1 cellular context compared by ENCODE assay signal in the genomic region with DNA sequence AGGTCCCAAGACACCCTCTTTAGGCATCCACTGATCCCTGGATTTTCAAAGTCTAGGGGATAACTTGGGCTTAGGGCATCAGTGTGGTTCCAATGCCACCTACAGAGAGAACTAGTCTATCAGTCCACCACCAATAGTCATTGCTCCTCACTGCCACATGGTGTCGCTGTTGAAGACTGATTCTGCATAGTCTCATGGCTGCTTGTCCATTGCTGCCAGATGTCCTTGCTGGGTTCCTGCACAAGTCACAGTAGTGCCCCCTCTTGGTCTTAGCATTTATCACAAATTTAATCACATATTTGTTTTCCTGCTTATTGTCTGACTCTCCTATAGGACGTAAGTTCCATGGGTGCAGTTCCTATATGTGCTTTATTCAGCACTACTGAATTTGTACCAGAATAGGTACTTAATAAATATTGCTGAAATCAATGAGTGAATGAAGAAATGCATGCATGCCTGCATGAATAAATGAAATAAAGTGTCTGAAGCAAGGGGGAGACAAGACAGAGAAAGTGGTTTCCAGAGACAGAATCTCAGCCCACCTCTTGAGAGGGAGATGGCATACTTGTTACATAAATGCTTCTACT.
TF ChIP-seq lines count a peak whose summit lies in the region.

No MANE protein-coding gene starts in this region.

TF ChIP-seq in HEK293, 187 proteins besides CTCF, POLR2A, EP300 and RAD21 (continued from another document):
- TF ChIP-seq, protein P1, sequence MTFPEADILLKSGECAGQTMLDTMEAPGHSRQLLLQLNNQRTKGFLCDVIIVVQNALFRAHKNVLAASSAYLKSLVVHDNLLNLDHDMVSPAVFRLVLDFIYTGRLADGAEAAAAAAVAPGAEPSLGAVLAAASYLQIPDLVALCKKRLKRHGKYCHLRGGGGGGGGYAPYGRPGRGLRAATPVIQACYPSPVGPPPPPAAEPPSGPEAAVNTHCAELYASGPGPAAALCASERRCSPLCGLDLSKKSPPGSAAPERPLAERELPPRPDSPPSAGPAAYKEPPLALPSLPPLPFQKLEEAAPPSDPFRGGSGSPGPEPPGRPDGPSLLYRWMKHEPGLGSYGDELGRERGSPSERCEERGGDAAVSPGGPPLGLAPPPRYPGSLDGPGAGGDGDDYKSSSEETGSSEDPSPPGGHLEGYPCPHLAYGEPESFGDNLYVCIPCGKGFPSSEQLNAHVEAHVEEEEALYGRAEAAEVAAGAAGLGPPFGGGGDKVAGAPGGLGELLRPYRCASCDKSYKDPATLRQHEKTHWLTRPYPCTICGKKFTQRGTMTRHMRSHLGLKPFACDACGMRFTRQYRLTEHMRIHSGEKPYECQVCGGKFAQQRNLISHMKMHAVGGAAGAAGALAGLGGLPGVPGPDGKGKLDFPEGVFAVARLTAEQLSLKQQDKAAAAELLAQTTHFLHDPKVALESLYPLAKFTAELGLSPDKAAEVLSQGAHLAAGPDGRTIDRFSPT (tag by site-specific recombination; IDR thresholded peaks at IDR 0.05): no peak
- no peak for TF ChIP-seq ZBTB8A (tag by site-specific recombination; IDR thresholded peaks at IDR 0.05)
- TF ChIP-seq TRIM28 (IDR thresholded peaks at IDR 0.05; ENCODE audit: borderline replicate concordance, low read length): peak; percentile 96; the same call in 1 of the 2 replicates
- TF ChIP-seq ZNF311 (tag by site-specific recombination; IDR thresholded peaks at IDR 0.05; ENCODE audit: borderline replicate concordance): no peak
- TF ChIP-seq MEIS1 (CRISPR knock-in tag; IDR thresholded peaks at IDR 0.05; ENCODE audit: borderline replicate concordance): no peak
- TF ChIP-seq ZNF169 (tag by site-specific recombination; IDR thresholded peaks at IDR 0.05): no peak
- 0 out of 2 replicates have a peak, but pooled peaks have one; percentile 37 for TF ChIP-seq YY1 (tag by site-specific recombination; IDR thresholded peaks at IDR 0.05)
- no peak for TF ChIP-seq ZNF544 (tag by site-specific recombination; IDR thresholded peaks at IDR 0.05)
- TF ChIP-seq, protein P2, sequence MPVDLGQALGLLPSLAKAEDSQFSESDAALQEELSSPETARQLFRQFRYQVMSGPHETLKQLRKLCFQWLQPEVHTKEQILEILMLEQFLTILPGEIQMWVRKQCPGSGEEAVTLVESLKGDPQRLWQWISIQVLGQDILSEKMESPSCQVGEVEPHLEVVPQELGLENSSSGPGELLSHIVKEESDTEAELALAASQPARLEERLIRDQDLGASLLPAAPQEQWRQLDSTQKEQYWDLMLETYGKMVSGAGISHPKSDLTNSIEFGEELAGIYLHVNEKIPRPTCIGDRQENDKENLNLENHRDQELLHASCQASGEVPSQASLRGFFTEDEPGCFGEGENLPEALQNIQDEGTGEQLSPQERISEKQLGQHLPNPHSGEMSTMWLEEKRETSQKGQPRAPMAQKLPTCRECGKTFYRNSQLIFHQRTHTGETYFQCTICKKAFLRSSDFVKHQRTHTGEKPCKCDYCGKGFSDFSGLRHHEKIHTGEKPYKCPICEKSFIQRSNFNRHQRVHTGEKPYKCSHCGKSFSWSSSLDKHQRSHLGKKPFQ (tag by site-specific recombination; IDR thresholded peaks at IDR 0.05): no peak
- peak; percentile 86 for TF ChIP-seq ZNF654 (tag by site-specific recombination; IDR thresholded peaks at IDR 0.05; ENCODE audit: low read depth)
- no peak for TF ChIP-seq SP2 (tag by site-specific recombination; IDR thresholded peaks at IDR 0.05)
- TF ChIP-seq, protein P3, sequence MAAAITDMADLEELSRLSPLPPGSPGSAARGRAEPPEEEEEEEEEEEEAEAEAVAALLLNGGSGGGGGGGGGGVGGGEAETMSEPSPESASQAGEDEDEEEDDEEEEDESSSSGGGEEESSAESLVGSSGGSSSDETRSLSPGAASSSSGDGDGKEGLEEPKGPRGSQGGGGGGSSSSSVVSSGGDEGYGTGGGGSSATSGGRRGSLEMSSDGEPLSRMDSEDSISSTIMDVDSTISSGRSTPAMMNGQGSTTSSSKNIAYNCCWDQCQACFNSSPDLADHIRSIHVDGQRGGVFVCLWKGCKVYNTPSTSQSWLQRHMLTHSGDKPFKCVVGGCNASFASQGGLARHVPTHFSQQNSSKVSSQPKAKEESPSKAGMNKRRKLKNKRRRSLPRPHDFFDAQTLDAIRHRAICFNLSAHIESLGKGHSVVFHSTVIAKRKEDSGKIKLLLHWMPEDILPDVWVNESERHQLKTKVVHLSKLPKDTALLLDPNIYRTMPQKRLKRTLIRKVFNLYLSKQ (tag by site-specific recombination; IDR thresholded peaks at IDR 0.05; ENCODE audit: borderline replicate concordance): no peak
- no peak for TF ChIP-seq ZNF792 (tag by site-specific recombination; IDR thresholded peaks at IDR 0.05)
- no peak for TF ChIP-seq SP3 (tag by site-specific recombination; IDR thresholded peaks at IDR 0.05)
- TF ChIP-seq ZNF223 (tag by site-specific recombination; IDR thresholded peaks at IDR 0.05): no peak
- no peak for TF ChIP-seq ZNF510 (tag by site-specific recombination; IDR thresholded peaks at IDR 0.05; ENCODE audit: insufficient replicate concordance)
- peak; percentile 16; the same call in 1 of the 2 replicates for TF ChIP-seq SP7 (tag by site-specific recombination; IDR thresholded peaks at IDR 0.05)
